Comparison of ENCODE assay signal across 8 cellular contexts in the genomic region with DNA sequence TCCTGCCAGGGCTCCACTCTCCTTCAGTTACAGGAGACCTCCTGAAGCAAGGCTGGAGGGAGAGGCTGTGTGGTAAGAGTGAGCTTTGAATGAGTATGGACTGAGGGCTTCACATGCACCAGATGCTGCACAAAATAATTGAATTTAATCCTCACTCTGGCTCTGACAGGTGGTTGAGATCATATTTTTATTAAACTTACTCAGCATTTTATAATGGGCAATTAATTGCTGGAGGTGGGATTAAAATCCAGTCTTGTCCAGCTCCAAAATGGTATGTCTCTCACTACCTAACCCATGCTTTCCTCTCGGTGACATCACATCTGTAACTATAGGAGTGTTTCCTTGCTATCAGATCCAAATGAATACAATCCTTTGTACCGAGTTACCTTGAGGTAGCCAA.
"Had no signal": no experiment of that assay in that cellular context is flagged by ENCODE, and none has a peak within 500 bp of the region (broad histone marks: within the 10 kb centered on the region; RNA-seq: fewer than 3 reads in every experiment).

No MANE protein-coding gene starts in this region.

- DNase-seq: H9, HCEC 1CT, IMR-90, KBM-7 had no signal

- H2AFZ ChIP-seq: GM23338 had no signal

- H3K4me2 ChIP-seq: GM23338 had no signal

- H3K4me3 ChIP-seq: GM23338 had no signal

- H3K27ac ChIP-seq: HL-60 had no signal

- FAIRE-seq: H1, H54 had no signal

- ATAC-seq: GM23338 had no signal
